Comparison of ENCODE assay signal across 11 cellular contexts in genomic region chr10:44046605-44047004, GRCh38.
DNase-seq lines count a peak whose midpoint lies in the region; ATAC-seq and TF ChIP-seq lines count a peak whose summit lies in the region.
"Had no signal": no experiment of that assay in that cellular context is flagged by ENCODE, and none has a peak within 500 bp of the region (broad histone marks: within the 10 kb centered on the region; RNA-seq: fewer than 3 reads in every experiment).

No MANE protein-coding gene starts in this region.

- TF ChIP-seq CTCF in epithelial cell of esophagus (IDR thresholded peaks at IDR 0.05; ENCODE audit: insufficient read depth, low read depth, low read length, missing control alignments) (no peak), upper lobe of left lung (IDR thresholded peaks at IDR 0.05) (peak in 3 of 6 experiments; percentile 17 to 31 (median 18))

- peak overlapping the region in 3 of 4 donors; percentile 32 to 49 (median 44) for H3K27ac ChIP-seq in upper lobe of left lung
- H3K27ac ChIP-seq: HL-60, SJSA1 had no signal

- ATAC-seq in upper lobe of left lung (ENCODE audit: low FRiP score in 2 of 2): no peak
- ATAC-seq in GM21529 (IDR thresholded peaks at IDR 0.05; ENCODE audit: unreplicated experiment): no peak
- ATAC-seq in activated CD4-positive, CD25-positive, alpha-beta regulatory T cell treated with anti-CD3 and anti-CD28 coated beads, Interleukin-2, amount 50 U/mL, for 24 hours: no peak

- H3K4me1 ChIP-seq in upper lobe of left lung: peaks cover 0 to 18% (median 4%) of the 10 kb centered on the region in 4 donors

- WGBS in upper lobe of left lung, 2 donors: 48 to 50% methylated on average over 3 to 5 of the region's 5 CpGs

- TF ChIP-seq POLR2A in upper lobe of left lung (IDR thresholded peaks at IDR 0.05): no peak

- TF ChIP-seq EP300 in upper lobe of left lung (IDR thresholded peaks at IDR 0.05): no peak

- H3K4me3 ChIP-seq in epithelial cell of esophagus (ENCODE audit: low read length) (no peak overlapping the region), upper lobe of left lung (no peak overlapping the region)
- H3K4me3 ChIP-seq: SJSA1 had no signal

- peak; percentile 90 for DNase-seq in RPMI7951 (ENCODE audit: low read depth)
- peak; percentile 19 for DNase-seq in epithelial cell of esophagus (ENCODE audit: low read depth)
- DNase-seq in midbrain (lab: John Stamatoyannopoulos, UW): peak; percentile 52
- no peak for DNase-seq in upper lobe of left lung
- DNase-seq in activated CD8-positive, alpha-beta memory T cell treated with anti-CD3 and anti-CD28 coated beads, Interleukin-2, amount 50 U/mL, for 4 hours: no peak
- DNase-seq: activated CD4-positive, alpha-beta T cell treated with anti-CD3 and anti-CD28 coated beads for 48 hours; stimulated activated CD4-positive, alpha-beta T cell treated with anti-CD3 and anti-CD28 coated beads, Interleukin-12 subunit alpha, Interleukin-12 subunit beta, amount 100 ng/mL, for 4 hours had no signal

- H3K27me3 ChIP-seq in upper lobe of left lung: no peaks in the 10 kb centered on the region

- H3K9me3 ChIP-seq in upper lobe of left lung: no peaks in the 10 kb centered on the region
- H3K9me3 ChIP-seq: SJSA1 had no signal

- H3K36me3 ChIP-seq in upper lobe of left lung: no peaks in the 10 kb centered on the region
- H3K36me3 ChIP-seq: SJSA1 had no signal

Comparison
In these comparisons a context has a peak if more than half of its experiments do, and no peak if none do; other contexts are left out.
1. DNase-seq: peak in RPMI7951 (single experiment), epithelial cell of esophagus (single experiment) and midbrain (single experiment); none in upper lobe of left lung (0 of 2) and activated CD8-positive, alpha-beta memory T cell treated with anti-CD3 and anti-CD28 coated beads, Interleukin-2, amount 50 U/mL, for 4 hours (single experiment).